Comparison of ENCODE assay signal across 13 cellular contexts in the genomic region with DNA sequence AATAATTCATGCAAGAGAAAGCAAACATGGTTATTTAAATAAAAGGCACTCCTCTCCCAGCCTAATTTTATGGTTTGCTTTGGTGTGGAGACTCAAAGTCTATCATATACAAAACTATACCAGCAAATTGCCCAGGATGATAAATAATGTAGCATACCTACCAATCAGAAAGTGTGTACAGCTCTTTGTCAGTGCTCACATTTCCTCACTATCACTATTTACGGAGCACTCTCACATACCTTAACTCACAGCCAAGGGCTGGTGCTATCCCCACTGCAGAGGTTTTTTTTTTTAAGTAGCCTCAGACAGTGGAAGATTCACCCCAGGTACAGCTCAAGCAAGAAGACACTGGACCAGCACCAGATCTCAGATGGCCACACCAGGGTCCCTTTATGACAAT. TPM values are rescaled to one million over a fixed set of nuclear protein-coding genes. Genes with fewer than 3 reads are reported as not detected.
DNase-seq lines count a peak whose midpoint lies in the region; ATAC-seq and TF ChIP-seq lines count a peak whose summit lies in the region.
"Had no signal": no experiment of that assay in that cellular context is flagged by ENCODE, and none has a peak within 500 bp of the region (broad histone marks: within the 10 kb centered on the region; RNA-seq: fewer than 3 reads in every experiment).

No MANE protein-coding gene starts in this region.

- no peak overlapping the region for H2AFZ ChIP-seq in MM.1S (ENCODE audit: low read length)

- H3K9me3 Mint-ChIP-seq in natural killer cell = no peaks in the 10 kb centered on the region
- no peaks in the 10 kb centered on the region for H3K9me3 Mint-ChIP-seq in natural killer cell treated with Interleukin-12 subunit alpha and Interleukin-12 subunit beta and Interleukin-15 and Interleukin-18, amount 100 ng/mL, for 72 hours

- H4K20me1 ChIP-seq in MM.1S (ENCODE audit: insufficient read depth, low read length) = no peaks in the 10 kb centered on the region

- H3K4me1 Mint-ChIP-seq in natural killer cell = peaks cover 13 to 27% of the 10 kb centered on the region in 2 donors
- H3K4me1 Mint-ChIP-seq in natural killer cell treated with Interleukin-12 subunit alpha and Interleukin-12 subunit beta and Interleukin-15 and Interleukin-18, amount 100 ng/mL, for 72 hours (ENCODE audit: low read depth in 2 of 2) = peaks cover 17 to 20% of the 10 kb centered on the region in 2 donors

- H3K27ac Mint-ChIP-seq in natural killer cell = no peak overlapping the region
- no peak overlapping the region for H3K27ac Mint-ChIP-seq in natural killer cell treated with Interleukin-12 subunit alpha and Interleukin-12 subunit beta and Interleukin-15 and Interleukin-18, amount 100 ng/mL, for 72 hours

- peaks cover 71% of the 10 kb centered on the region for H3K79me2 ChIP-seq in MM.1S (ENCODE audit: low read length)

- H3K4me1 ChIP-seq in endocrine pancreas (ENCODE audit: control insufficient read depth, insufficient read depth, low read length) (peaks cover 10% of the 10 kb centered on the region), mucosa of stomach (ENCODE audit: control insufficient read depth, insufficient read depth, low read length) (peaks cover 35% of the 10 kb centered on the region), vagina (peaks cover 60% of the 10 kb centered on the region), MM.1S (ENCODE audit: low read length) (peaks cover 33% of the 10 kb centered on the region)

- no peak for DNase-seq in natural killer cell
- DNase-seq in natural killer cell treated with Interleukin-12 subunit alpha and Interleukin-12 subunit beta and Interleukin-15 and Interleukin-18, amount 100 ng/mL, for 72 hours (ENCODE audit: low spot score) = no peak
- DNase-seq in vagina (ENCODE audit: extremely low spot score in 2 of 2) = no peak
- no peak for DNase-seq in HUDEP-2 (lab: John Stamatoyannopoulos, UW; ENCODE audit: unreplicated experiment in 76 of 76)
- no peak for DNase-seq in UCSD-AML1 (lab: John Stamatoyannopoulos, UW; ENCODE audit: unreplicated experiment)
- no peak for DNase-seq in MM.1S
- DNase-seq: activated CD8-positive, alpha-beta memory T cell treated with anti-CD3 and anti-CD28 coated beads, Interleukin-2, amount 50 U/mL, for 48 hours; NCI-H1694 treated with DMSO at 0.1 percent for 48 hours; occipital lobe; stimulated activated CD4-positive, alpha-beta T cell treated with anti-CD3 and anti-CD28 coated beads, Interleukin-4, amount 100 ng/mL, for 24 hours had no signal

- ATAC-seq in natural killer cell = no peak
- no peak for ATAC-seq in natural killer cell treated with Interleukin-12 subunit alpha and Interleukin-12 subunit beta and Interleukin-15 and Interleukin-18, amount 100 ng/mL, for 72 hours
- ATAC-seq: Panc1 had no signal

- TF ChIP-seq POLR2A in vagina (IDR thresholded peaks at IDR 0.05) = no peak

- no peaks in the 10 kb centered on the region for H3K9me2 ChIP-seq in MM.1S (replicated peaks; ENCODE audit: insufficient read depth, low read length)

- no peak overlapping the region for H3K4me2 ChIP-seq in MM.1S (ENCODE audit: low read depth, low read length)

- peak overlapping the region; percentile 94 for H3K27ac ChIP-seq in vagina
- no peak overlapping the region for H3K27ac ChIP-seq in MM.1S (ENCODE audit: low read length)

- H3K36me3 ChIP-seq in endocrine pancreas (ENCODE audit: control insufficient read depth, insufficient read depth, low read length) = no peaks in the 10 kb centered on the region
- no peaks in the 10 kb centered on the region for H3K36me3 ChIP-seq in mucosa of stomach (ENCODE audit: control insufficient read depth, insufficient read depth, low read length)
- H3K36me3 ChIP-seq in vagina = no peaks in the 10 kb centered on the region
- H3K36me3 ChIP-seq in MM.1S (replicated peaks; ENCODE audit: insufficient read depth, low read length) = no peaks in the 10 kb centered on the region

- no peaks in the 10 kb centered on the region for H3K36me3 Mint-ChIP-seq in natural killer cell
- no peaks in the 10 kb centered on the region for H3K36me3 Mint-ChIP-seq in natural killer cell treated with Interleukin-12 subunit alpha and Interleukin-12 subunit beta and Interleukin-15 and Interleukin-18, amount 100 ng/mL, for 72 hours

- H3K27me3 ChIP-seq in endocrine pancreas (ENCODE audit: control insufficient read depth, insufficient read depth, low read length) = no peaks in the 10 kb centered on the region
- H3K27me3 ChIP-seq in mucosa of stomach (ENCODE audit: control insufficient read depth, insufficient read depth, low read length) = no peaks in the 10 kb centered on the region
- no peaks in the 10 kb centered on the region for H3K27me3 ChIP-seq in vagina
- no peaks in the 10 kb centered on the region for H3K27me3 ChIP-seq in MM.1S (replicated peaks; ENCODE audit: insufficient read depth, low read length)

- intact Hi-C loops in natural killer cell (cut with micrococcal nuclease) (no loop called here), vagina (cut with DNase I) (no loop called here)

- no peak for TF ChIP-seq CTCF in natural killer cell (IDR thresholded peaks at IDR 0.05)
- TF ChIP-seq CTCF in vagina (IDR thresholded peaks at IDR 0.05) = no peak
- TF ChIP-seq CTCF in MM.1S (IDR thresholded peaks at IDR 0.05; ENCODE audit: low read length) = no peak

- H3K9ac ChIP-seq in endocrine pancreas (ENCODE audit: control insufficient read depth, insufficient read depth, low read length) = no peak overlapping the region
- H3K9ac ChIP-seq in mucosa of stomach (ENCODE audit: low read length) = peak overlapping the region; percentile 8
- H3K9ac ChIP-seq in MM.1S (ENCODE audit: low read length) = no peak overlapping the region

- peaks cover 19% of the 10 kb centered on the region for H3F3A ChIP-seq in MM.1S (ENCODE audit: insufficient read depth, low read length)

- peak overlapping the region; percentile 25 for H3K4me3 ChIP-seq in endocrine pancreas (ENCODE audit: control insufficient read depth, insufficient read depth, low read length)
- H3K4me3 ChIP-seq in mucosa of stomach (ENCODE audit: low read length) = no peak overlapping the region
- H3K4me3 ChIP-seq in vagina = peak overlapping the region in 1 of 2 donors; percentile 78
- H3K4me3 ChIP-seq in MM.1S (ENCODE audit: low read length) = no peak overlapping the region

- peak overlapping the region; percentile 25 for H3K4me3 Mint-ChIP-seq in natural killer cell
- H3K4me3 Mint-ChIP-seq in natural killer cell treated with Interleukin-12 subunit alpha and Interleukin-12 subunit beta and Interleukin-15 and Interleukin-18, amount 100 ng/mL, for 72 hours = no peak overlapping the region

- H3K9me3 ChIP-seq in endocrine pancreas (ENCODE audit: control insufficient read depth, low read length) (no peaks in the 10 kb centered on the region), mucosa of stomach (ENCODE audit: control insufficient read depth, low read length) (no peaks in the 10 kb centered on the region), vagina (no peaks in the 10 kb centered on the region), MM.1S (replicated peaks; ENCODE audit: insufficient read depth, low read length) (no peaks in the 10 kb centered on the region)

- peaks cover 0 to 30% of the 10 kb centered on the region in 2 donors for H3K27me3 Mint-ChIP-seq in natural killer cell (ENCODE audit: low read depth in 2 of 2)
- H3K27me3 Mint-ChIP-seq in natural killer cell treated with Interleukin-12 subunit alpha and Interleukin-12 subunit beta and Interleukin-15 and Interleukin-18, amount 100 ng/mL, for 72 hours = peaks cover 0 to 2% of the 10 kb centered on the region in 2 donors

RNA-seq across cellular contexts. Expression of a gene that starts 2.5 kb away (rescaled TPM):
- total RNA-seq in natural killer cell (10 to 100 TPM in 2 of 3 donors, 1 to 10 TPM in 1; 7.1 to 25.2 (median 24.5) TPM), vagina (181 TPM)
- 1 to 10 TPM; 2.7 to 6.8 TPM for total RNA-seq in natural killer cell treated with Interleukin-12 subunit alpha and Interleukin-12 subunit beta and Interleukin-15 and Interleukin-18, amount 100 ng/mL, for 72 hours
